ENCODE assay signal across 1 cellular context in genomic region chr15:52786436-52787122, GRCh38.
TF ChIP-seq lines count a peak whose summit lies in the region.

No MANE protein-coding gene starts in this region.

TF ChIP-seq in HepG2, 621 proteins besides CTCF, POLR2A, EP300 and RAD21 (continued from another document and continues in another):
- TF ChIP-seq ZNF124 (CRISPR knock-in tag; IDR thresholded peaks at IDR 0.05) (no peak), ZBTB7A (CRISPR knock-in tag; IDR thresholded peaks at IDR 0.05) (no peak; the same call in 1 of the 2 replicates), CREM (IDR thresholded peaks at IDR 0.05) (no peak), CREM (CRISPR knock-in tag; IDR thresholded peaks at IDR 0.05) (no peak), ZNF576 (CRISPR knock-in tag; IDR thresholded peaks at IDR 0.05) (no peak), HOMEZ (CRISPR knock-in tag; IDR thresholded peaks at IDR 0.05; ENCODE audit: low read depth) (no peak), MXI1 (IDR thresholded peaks at IDR 0.05; ENCODE audit: borderline replicate concordance, low read depth, low read length) (no peak), NCOA1 (CRISPR knock-in tag; IDR thresholded peaks at IDR 0.05) (no peak), AHDC1 (CRISPR knock-in tag; IDR thresholded peaks at IDR 0.05; ENCODE audit: borderline replicate concordance) (0 out of 2 replicates have a peak, but pooled peaks have one; percentile 16), ZNF740 (CRISPR knock-in tag; IDR thresholded peaks at IDR 0.05) (no peak), ZSCAN29 (CRISPR knock-in tag; conservative IDR thresholded peaks at IDR 0.05) (0 out of 2 replicates have a peak, but pooled peaks have one; percentile 50), NFIC (IDR thresholded peaks at IDR 0.05; ENCODE audit: low read length) (no peak), ZBTB26 (CRISPR knock-in tag; IDR thresholded peaks at IDR 0.05; ENCODE audit: borderline replicate concordance) (no peak; the same call in 1 of the 2 replicates), ZBTB3 (CRISPR knock-in tag; IDR thresholded peaks at IDR 0.05; ENCODE audit: borderline replicate concordance, low read depth) (no peak), THAP9 (CRISPR knock-in tag; IDR thresholded peaks at IDR 0.05; ENCODE audit: borderline replicate concordance) (peak; percentile 46; the same call in 1 of the 2 replicates), PCBP2 (optimal IDR thresholded peaks at IDR 0.05; ENCODE audit: low read depth, low read length, poor library complexity, severe bottlenecking) (no peak), FOXA1 (IDR thresholded peaks at IDR 0.05) (no peak), FOXA1 (CRISPR knock-in tag; IDR thresholded peaks at IDR 0.05) (no peak), SSRP1 (CRISPR knock-in tag; IDR thresholded peaks at IDR 0.05) (no peak), PATZ1 (CRISPR knock-in tag; IDR thresholded peaks at IDR 0.05) (peak; percentile 76), ZNF567 (CRISPR knock-in tag; IDR thresholded peaks at IDR 0.05; ENCODE audit: borderline replicate concordance) (no peak), AKAP8 (CRISPR knock-in tag; IDR thresholded peaks at IDR 0.05) (peak; percentile 47; the same call in 1 of the 2 replicates), LBX2 (CRISPR knock-in tag; IDR thresholded peaks at IDR 0.05; ENCODE audit: borderline replicate concordance) (no peak), FOXO1 (CRISPR knock-in tag; IDR thresholded peaks at IDR 0.05) (peak; percentile 47), ZNF367 (CRISPR knock-in tag; IDR thresholded peaks at IDR 0.05; ENCODE audit: borderline replicate concordance) (no peak), ZNF703 (CRISPR knock-in tag; IDR thresholded peaks at IDR 0.05; ENCODE audit: borderline replicate concordance) (no peak), ZFYVE20 (CRISPR knock-in tag; IDR thresholded peaks at IDR 0.05; ENCODE audit: borderline replicate concordance, low read depth) (no peak), ZNF772 (CRISPR knock-in tag; IDR thresholded peaks at IDR 0.05) (no peak), ZNF17 (CRISPR knock-in tag; IDR thresholded peaks at IDR 0.05) (no peak), ZNF737 (CRISPR knock-in tag; IDR thresholded peaks at IDR 0.05; ENCODE audit: borderline replicate concordance) (no peak), SOX13 (IDR thresholded peaks at IDR 0.05) (no peak), SOX13 (CRISPR knock-in tag; conservative IDR thresholded peaks at IDR 0.05 in 1 of 2, IDR thresholded peaks at IDR 0.05 in 1 of 2) (no peak; a peak in 1 of 4 replicates), MTF1 (CRISPR knock-in tag; IDR thresholded peaks at IDR 0.05) (no peak), SRSF9 (IDR thresholded peaks at IDR 0.05; ENCODE audit: borderline replicate concordance, insufficient read depth, low read depth, low read length, poor library complexity, severe bottlenecking) (no peak), IKZF5 (CRISPR knock-in tag; IDR thresholded peaks at IDR 0.05) (no peak), NFATC3 (CRISPR knock-in tag; IDR thresholded peaks at IDR 0.05) (no peak), MAZ (IDR thresholded peaks at IDR 0.05; ENCODE audit: borderline replicate concordance, low read depth, low read length) (no peak), MAZ (CRISPR knock-in tag; IDR thresholded peaks at IDR 0.05; ENCODE audit: low read depth) (no peak), ONECUT2 (CRISPR knock-in tag; IDR thresholded peaks at IDR 0.05) (no peak), MTA3 (CRISPR knock-in tag; IDR thresholded peaks at IDR 0.05) (no peak), ZNF549 (CRISPR knock-in tag; IDR thresholded peaks at IDR 0.05) (no peak), JUND (CRISPR knock-in tag; IDR thresholded peaks at IDR 0.05) (0 out of 2 replicates have a peak, but pooled peaks have one; percentile 10), ZNF468 (CRISPR knock-in tag; IDR thresholded peaks at IDR 0.05) (no peak), BRCA1 (CRISPR knock-in tag; IDR thresholded peaks at IDR 0.05) (no peak), GABPA (IDR thresholded peaks at IDR 0.05; ENCODE audit: low read depth, low read length) (no peak), GABPA (CRISPR knock-in tag; IDR thresholded peaks at IDR 0.05; ENCODE audit: low read depth) (no peak), REST (IDR thresholded peaks at IDR 0.05; ENCODE audit: borderline replicate concordance in 1 of 2, low read depth in 1 of 2, low read length in 2 of 2) (peak in 1 of 2 experiments; percentile 29; a peak in 1 of 4 replicates), ZNF264 (CRISPR knock-in tag; IDR thresholded peaks at IDR 0.05) (no peak), NFYC (CRISPR knock-in tag; IDR thresholded peaks at IDR 0.05) (no peak)
